Comparison of ENCODE assay signal across 13 cellular contexts in genomic region chr1:173527151-173527826, GRCh38. TPM values are rescaled to one million over a fixed set of nuclear protein-coding genes. Genes with fewer than 3 reads are reported as not detected.
DNase-seq lines count a peak whose midpoint lies in the region; ATAC-seq lines count a peak whose summit lies in the region.
"Had no signal": no experiment of that assay in that cellular context is flagged by ENCODE, and none has a peak within 500 bp of the region (broad histone marks: within the 10 kb centered on the region; RNA-seq: fewer than 3 reads in every experiment).

No MANE protein-coding gene starts in this region.

- DNase-seq in HCEC 1CT (peak; percentile 1), NCI-H2171 treated with DMSO at 0.1 percent for 48 hours (lab: John Stamatoyannopoulos, UW) (peak; percentile 26), dermis blood vessel endothelial cell (peak; percentile 22), myocyte (ENCODE audit: low read depth) (peak; percentile 7), ecto neural progenitor cell (ENCODE audit: low spot score) (no peak)
- DNase-seq: activated CD4-positive, alpha-beta memory T cell treated with anti-CD3 and anti-CD28 coated beads for 36 hours; heart right ventricle; pancreas; stimulated activated CD4-positive, alpha-beta T cell treated with anti-CD3 and anti-CD28 coated beads, Interleukin-4, amount 100 ng/mL, for 4 hours; stomach had no signal

- ATAC-seq in GM21576 (IDR thresholded peaks at IDR 0.05; ENCODE audit: unreplicated experiment) (no peak), HG03565 (IDR thresholded peaks at IDR 0.05; ENCODE audit: unreplicated experiment) (no peak), GM21786 (IDR thresholded peaks at IDR 0.05; ENCODE audit: unreplicated experiment) (no peak)

RNA-seq across cellular contexts. Expression of gene PRDX6, which starts 50.2 kb away (rescaled TPM):
- total RNA-seq in dermis blood vessel endothelial cell, result 224 and 251 TPM in 2 replicates
- 409 and 601 TPM in 2 replicates for total RNA-seq in myocyte
- polyA plus RNA-seq in myocyte (2012), result 380 TPM
